Comparison of ENCODE assay signal across 8 cellular contexts in the genomic region with DNA sequence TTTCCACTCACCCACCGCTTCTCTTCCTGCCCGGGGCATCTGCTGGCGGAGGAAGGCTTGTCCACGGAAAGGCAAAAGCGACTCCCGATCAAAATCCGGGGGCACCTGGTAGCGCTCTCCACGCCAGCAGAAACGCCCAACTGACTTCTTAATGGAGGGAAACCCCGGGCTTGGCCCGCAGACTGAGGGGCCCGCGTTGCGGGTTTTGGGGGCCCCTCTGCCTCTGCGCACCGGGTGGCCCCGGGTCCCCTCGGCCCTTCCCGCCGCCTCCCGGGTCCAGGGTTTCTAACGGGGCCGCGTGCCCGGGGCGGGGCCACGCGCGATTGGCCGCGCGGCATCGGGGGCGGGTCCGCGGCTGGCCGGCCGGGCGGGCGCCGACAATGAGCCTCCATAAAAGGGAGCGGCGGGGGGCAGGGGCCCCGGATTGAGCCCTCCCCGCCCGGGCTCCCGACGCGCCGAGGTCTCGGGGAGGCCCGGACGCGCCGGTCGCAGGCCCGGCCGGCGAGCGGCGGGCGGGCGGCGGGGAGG. TPM values are rescaled to one million over a fixed set of nuclear protein-coding genes. Genes with fewer than 3 reads are reported as not detected.
DNase-seq lines count a peak whose midpoint lies in the region; ATAC-seq lines count a peak whose summit lies in the region.

A gene with protein sequence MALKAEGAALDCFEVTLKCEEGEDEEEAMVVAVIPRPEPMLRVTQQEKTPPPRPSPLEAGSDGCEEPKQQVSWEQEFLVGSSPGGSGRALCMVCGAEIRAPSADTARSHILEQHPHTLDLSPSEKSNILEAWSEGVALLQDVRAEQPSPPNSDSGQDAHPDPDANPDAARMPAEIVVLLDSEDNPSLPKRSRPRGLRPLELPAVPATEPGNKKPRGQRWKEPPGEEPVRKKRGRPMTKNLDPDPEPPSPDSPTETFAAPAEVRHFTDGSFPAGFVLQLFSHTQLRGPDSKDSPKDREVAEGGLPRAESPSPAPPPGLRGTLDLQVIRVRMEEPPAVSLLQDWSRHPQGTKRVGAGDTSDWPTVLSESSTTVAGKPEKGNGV (plus strand): TSS at position 422 of the 528 bp plus-strand sequence. CDS start 231 bp downstream, outside the sequence.

- CTCF ChIA-PET in activated CD4-positive, alpha-beta T cell treated with anti-CD3 and anti-CD28 coated beads, Interleukin-2, amount 10 ng/mL, durations not matched to agents 7 days and 5 days (lab: Charles Lee) = interaction anchor here (0.6 to 1.3 kb wide), 3 partner anchors 23 to 50 kb away, joined by 3 to 4 read pairs (median 4); no protein-coding TSS in a partner anchor

- H3K27me3 Mint-ChIP-seq in activated CD4-positive, alpha-beta T cell treated with anti-CD3 and anti-CD28 coated beads, Interleukin-2, amount 10 ng/mL, durations not matched to agents 7 days and 5 days = peaks cover 2% of the 10 kb centered on the region

- DNase-seq in AG20443 (ENCODE audit: low spot score) (peak; percentile 98), NCI-H446 treated with DMSO at 0.1 percent for 48 hours (lab: John Stamatoyannopoulos, UW) (peak; percentile 48), dedifferentiated amniotic fluid mesenchymal stem cell (ENCODE audit: extremely low spot score) (peak; percentile 45), left lobe of liver (ENCODE audit: low spot score) (peak; percentile 79)
- DNase-seq in activated CD4-positive, alpha-beta T cell treated with anti-CD3 and anti-CD28 coated beads, Interleukin-2, amount 10 ng/mL, durations not matched to agents 7 days and 5 days = peak; percentile 78
- peak; percentile 65 for DNase-seq in stimulated activated CD4-positive, alpha-beta T cell treated with anti-CD3 and anti-CD28 coated beads, Interleukin-1b, Interleukin-23, amount 100 ng/mL, for 48 hours

- H3K4me1 Mint-ChIP-seq in activated CD4-positive, alpha-beta T cell treated with anti-CD3 and anti-CD28 coated beads, Interleukin-2, amount 10 ng/mL, durations not matched to agents 7 days and 5 days = peaks cover 32% of the 10 kb centered on the region

- H3K27ac Mint-ChIP-seq in activated CD4-positive, alpha-beta T cell treated with anti-CD3 and anti-CD28 coated beads, Interleukin-2, amount 10 ng/mL, durations not matched to agents 7 days and 5 days = peak within 1 kb of the TSS; percentile 78

- H3K9me3 Mint-ChIP-seq in activated CD4-positive, alpha-beta T cell treated with anti-CD3 and anti-CD28 coated beads, Interleukin-2, amount 10 ng/mL, durations not matched to agents 7 days and 5 days = no peaks in the 10 kb centered on the region

- ATAC-seq in GM19025 (IDR thresholded peaks at IDR 0.05; ENCODE audit: low read depth, unreplicated experiment) (peak; percentile 92), HG03196 (IDR thresholded peaks at IDR 0.05; ENCODE audit: unreplicated experiment) (peak; percentile 73), left lobe of liver (peak; percentile 96)

- H3K4me3 Mint-ChIP-seq in activated CD4-positive, alpha-beta T cell treated with anti-CD3 and anti-CD28 coated beads, Interleukin-2, amount 10 ng/mL, durations not matched to agents 7 days and 5 days = peak within 1 kb of the TSS; percentile 80

- peaks cover 20% of the 10 kb centered on the region for H3K36me3 Mint-ChIP-seq in activated CD4-positive, alpha-beta T cell treated with anti-CD3 and anti-CD28 coated beads, Interleukin-2, amount 10 ng/mL, durations not matched to agents 7 days and 5 days (ENCODE audit: low read depth)

- POLR2A ChIA-PET in activated CD4-positive, alpha-beta T cell treated with anti-CD3 and anti-CD28 coated beads, Interleukin-2, amount 10 ng/mL, durations not matched to agents 7 days and 5 days (lab: Charles Lee) = no interaction called here

RNA-seq across cellular contexts. Expression of the gene that starts here (rescaled TPM):
- 10 to 100 TPM; 38.4 to 40.7 TPM for total RNA-seq in activated CD4-positive, alpha-beta T cell treated with anti-CD3 and anti-CD28 coated beads, Interleukin-2, amount 10 ng/mL, durations not matched to agents 7 days and 5 days
- total RNA-seq in left lobe of liver = 3.4 TPM

Comparison
In these comparisons a context has a peak if more than half of its experiments do, and no peak if none do; other contexts are left out.
1. Peak in every context shown above with its lines: DNase-seq and ATAC-seq.
2. DNase-seq: peak in every context shown above with its lines; median percentile 98 in AG20443; 79 in left lobe of liver; 78 in activated CD4-positive, alpha-beta T cell treated with anti-CD3 and anti-CD28 coated beads, Interleukin-2, amount 10 ng/mL, durations not matched to agents 7 days and 5 days; 65 in stimulated activated CD4-positive, alpha-beta T cell treated with anti-CD3 and anti-CD28 coated beads, Interleukin-1b, Interleukin-23, amount 100 ng/mL, for 48 hours; 48 in NCI-H446 treated with DMSO at 0.1 percent for 48 hours; 45 in dedifferentiated amniotic fluid mesenchymal stem cell.